In genomic region chr3:150022406-150023238, GRCh38 we compare ENCODE assay signal across 10 cellular contexts. TPM values are rescaled to one million over a fixed set of nuclear protein-coding genes. Genes with fewer than 3 reads are reported as not detected.
A peak's percentile ranks its signal among the peaks of the same experiment; 100 is the strongest.
DNase-seq lines count a peak whose midpoint lies in the region; ATAC-seq, FAIRE-seq and TF ChIP-seq lines count a peak whose summit lies in the region.
"Had no signal": no experiment of that assay in that cellular context is flagged by ENCODE, and none has a peak within 500 bp of the region (broad histone marks: within the 10 kb centered on the region; RNA-seq: fewer than 3 reads in every experiment).

No MANE protein-coding gene starts in this region.

- peak overlapping the region; percentile 20 for H2AFZ ChIP-seq in keratinocyte (ENCODE audit: control insufficient read depth, low read length)

- intact Hi-C loops in kidney (cut with DNase I) = no loop called here

- H4K20me1 ChIP-seq in keratinocyte (ENCODE audit: control insufficient read depth, extremely low read depth, insufficient read depth, low read length) = no peaks in the 10 kb centered on the region

- no peak overlapping the region for H3K27ac Mint-ChIP-seq in mesothelial cell of epicardium

- H3K9me1 ChIP-seq in keratinocyte (ENCODE audit: control insufficient read depth, extremely low read depth, insufficient read depth, low read length) = no peaks in the 10 kb centered on the region

- peak; percentile 53 for ATAC-seq in GM18498 (IDR thresholded peaks at IDR 0.05; ENCODE audit: unreplicated experiment)
- peak; percentile 87 for ATAC-seq in HG02759 (IDR thresholded peaks at IDR 0.05; ENCODE audit: unreplicated experiment)
- ATAC-seq: sciatic nerve had no signal

- H3K4me3 ChIP-seq in keratinocyte (ENCODE audit: control insufficient read depth in 2 of 3, extremely low read depth in 1 of 3, insufficient read depth in 2 of 3, low read depth in 1 of 3, low read length in 3 of 3) (no peak overlapping the region), kidney (ENCODE audit: low read length in 2 of 2) (no peak overlapping the region)

- H3K9me3 Mint-ChIP-seq in mesothelial cell of epicardium = peaks cover 43% of the 10 kb centered on the region

- H3K9me3 ChIP-seq in keratinocyte (ENCODE audit: control insufficient read depth, low read depth, low read length) = no peaks in the 10 kb centered on the region
- H3K9me3 ChIP-seq in kidney (ENCODE audit: control insufficient read depth in 1 of 2, low read length in 2 of 2) = peaks cover 0 to 4% of the 10 kb centered on the region in 2 donors

- H3K4me2 ChIP-seq in keratinocyte (ENCODE audit: control insufficient read depth, extremely low read depth, insufficient read depth, low read depth, low read length) = no peak overlapping the region

- H3K36me3 ChIP-seq in keratinocyte (ENCODE audit: control insufficient read depth in 2 of 2, extremely low read depth in 1 of 2, insufficient read depth in 2 of 2, low read length in 2 of 2) (no peaks in the 10 kb centered on the region), kidney (ENCODE audit: control insufficient read depth in 1 of 2, insufficient read depth in 2 of 2, low read length in 2 of 2) (no peaks in the 10 kb centered on the region)

- H3K27me3 Mint-ChIP-seq in mesothelial cell of epicardium (ENCODE audit: low read depth) = no peaks in the 10 kb centered on the region

- TF ChIP-seq CTCF in keratinocyte (optimal IDR thresholded peaks at IDR 0.05 in 1 of 3, IDR thresholded peaks at IDR 0.05 in 1 of 3, conservative IDR thresholded peaks at IDR 0.05 in 1 of 3; ENCODE audit: extremely low read depth in 1 of 3, insufficient read depth in 2 of 3, low read length in 3 of 3) = no peak
- no peak for TF ChIP-seq CTCF in mesothelial cell of epicardium (IDR thresholded peaks at IDR 0.05; ENCODE audit: unreplicated experiment)
- TF ChIP-seq CTCF in kidney (IDR thresholded peaks at IDR 0.05; ENCODE audit: borderline replicate concordance, extremely low read depth, insufficient read depth) = no peak

- peaks cover 4% of the 10 kb centered on the region for H3K36me3 Mint-ChIP-seq in mesothelial cell of epicardium

- H3K9ac ChIP-seq in keratinocyte (ENCODE audit: control insufficient read depth, extremely low read depth, insufficient read depth, low read length) (no peak overlapping the region), kidney (ENCODE audit: low read length in 2 of 2) (no peak overlapping the region)

- H3K27me3 ChIP-seq in keratinocyte (ENCODE audit: control insufficient read depth, extremely low read depth, insufficient read depth, low read length) = no peaks in the 10 kb centered on the region

- dilution Hi-C loops in keratinocyte (cut with MboI; ENCODE audit: extremely low pct_ligation_motif_present, low sequenced_read_pairs) = no loop called here

- FAIRE-seq in keratinocyte (lab: Jason Lieb, UNC) = no peak
- no peak for FAIRE-seq in kidney (lab: Jason Lieb, UNC)

- peak; percentile 40 for DNase-seq in NCI-H226
- no peak for DNase-seq in keratinocyte (ENCODE audit: low read depth, low spot score)
- DNase-seq in COR-L47 (lab: John Stamatoyannopoulos, UW) = no peak
- no peak for DNase-seq in mesothelial cell of epicardium (ENCODE audit: low spot score in 2 of 2, unreplicated experiment in 2 of 2)
- no peak for DNase-seq in kidney
- DNase-seq in HK-2 (ENCODE audit: unreplicated experiment) = no peak
- DNase-seq: foreskin fibroblast had no signal

- H3K79me2 ChIP-seq in keratinocyte (ENCODE audit: control insufficient read depth, insufficient read depth, low read length) = no peaks in the 10 kb centered on the region

- H3K4me1 Mint-ChIP-seq in mesothelial cell of epicardium = no peaks in the 10 kb centered on the region

- H3K4me1 ChIP-seq in keratinocyte (ENCODE audit: control insufficient read depth, extremely low read depth, insufficient read depth, low read length) (peaks cover 9% of the 10 kb centered on the region), kidney (ENCODE audit: control insufficient read depth in 1 of 2, insufficient read depth in 1 of 2, low read depth in 1 of 2, low read length in 2 of 2) (no peaks in the 10 kb centered on the region)

- no peak overlapping the region for H3K4me3 Mint-ChIP-seq in mesothelial cell of epicardium

- H3K27ac ChIP-seq in keratinocyte (ENCODE audit: control insufficient read depth, insufficient read depth, low read length) (no peak overlapping the region), kidney (ENCODE audit: low read depth in 2 of 2, low read length in 2 of 2) (no peak overlapping the region)

RNA-seq across cellular contexts. Expression of gene PFN2, which starts 51.9 kb away (rescaled TPM):
- 253 to 334 TPM (median 304 TPM) in 3 replicates for polyA plus RNA-seq in keratinocyte
- polyA plus RNA-seq in keratinocyte (2011; ENCODE audit: low read depth) = 62.2 TPM
- 320 and 522 TPM in 2 replicates for polyA plus RNA-seq in keratinocyte (2011; cell fraction: cytosol; rRNA removed)
- polyA plus RNA-seq in keratinocyte (2011; cell fraction: nucleus; rRNA removed) = 174 and 191 TPM in 2 replicates
- polyA plus RNA-seq in keratinocyte (2012; ENCODE audit: low replicate concordance) = 74.3 and 130 TPM in 2 replicates
- 37.6 to 179 TPM (median 170 TPM) in 3 replicates for polyA minus RNA-seq in keratinocyte
- 157 TPM for polyA minus RNA-seq in keratinocyte (2011; cell fraction: cytosol; rRNA and poly(A)+ RNA removed)
- polyA minus RNA-seq in keratinocyte (2011; cell fraction: nucleus; rRNA and poly(A)+ RNA removed) = 31.0 and 53.1 TPM in 2 replicates
- total RNA-seq in mesothelial cell of epicardium = 179 to 196 TPM (median 187 TPM) in 3 replicates
- 93.2 TPM for total RNA-seq in kidney
- polyA plus RNA-seq in kidney (ENCODE audit: insufficient read depth, low read depth, low replicate concordance) = 253 TPM
